ENCODE assay signal across 16 cellular contexts in genomic region chr5:75620184-75620959, GRCh38. TPM values are rescaled to one million over a fixed set of nuclear protein-coding genes. Genes with fewer than 3 reads are reported as not detected.
"Had no signal": no experiment of that assay in that cellular context is flagged by ENCODE, and none has a peak within 500 bp of the region (broad histone marks: within the 10 kb centered on the region; RNA-seq: fewer than 3 reads in every experiment).

No MANE protein-coding gene starts in this region.

- DNase-seq: activated CD4-positive, alpha-beta memory T cell treated with anti-CD3 and anti-CD28 coated beads for 36 hours; activated CD4-positive, CD25-positive, alpha-beta regulatory T cell treated with anti-CD3 and anti-CD28 coated beads, Interleukin-2, amount 50 U/mL, for 72 hours; activated gamma-delta T cell; activated T-cell treated with anti-CD3 and anti-CD28 coated beads, Interleukin-2, amount 50 U/mL, for 48 hours; anterior cingulate cortex; dorsolateral prefrontal cortex; kidney; posterior cingulate gyrus; right cardiac atrium; T-helper 17 cell had no signal

- H3K4me1 ChIP-seq: breast epithelium had no signal

- ATAC-seq: foreskin keratinocyte; right cardiac atrium; stimulated activated memory B cell treated with anti-CD40 and anti-IgM and Interleukin-4, amounts not matched to agents 10 μg/mL and 1 μg/mL and 100 μg/mL, for 72 hours; T-helper 17 cell had no signal

- H3K4me2 ChIP-seq: neural progenitor cell had no signal

- H3K27ac ChIP-seq: dorsolateral prefrontal cortex, foreskin keratinocyte, neural progenitor cell, tibial nerve had no signal

- H3K4me3 ChIP-seq: breast epithelium, dorsolateral prefrontal cortex, neural progenitor cell, tibial nerve had no signal

- H3K36me3 ChIP-seq: breast epithelium, neural progenitor cell, tibial nerve had no signal

- H2AFZ ChIP-seq: neural progenitor cell had no signal

- H3K9me3 ChIP-seq: breast epithelium, tibial nerve had no signal

- H3K9ac ChIP-seq: neural progenitor cell had no signal

- H3K27me3 ChIP-seq: breast epithelium, dorsolateral prefrontal cortex, foreskin keratinocyte, neural progenitor cell, tibial nerve had no signal

RNA-seq across cellular contexts. Expression of gene ANKDD1B, which starts 9.1 kb away (rescaled TPM):
- total RNA-seq: activated CD4-positive, alpha-beta memory T cell treated with anti-CD3 and anti-CD28 coated beads for 36 hours; myocyte had no signal
